18 cellular contexts compared by ENCODE assay signal in genomic region chr10:4012848-4013247, GRCh38.
"Had no signal": no experiment of that assay in that cellular context is flagged by ENCODE, and none has a peak within 500 bp of the region (broad histone marks: within the 10 kb centered on the region; RNA-seq: fewer than 3 reads in every experiment).

No MANE protein-coding gene starts in this region.

- FAIRE-seq: keratinocyte, pancreas had no signal

- H3K36me3 ChIP-seq: left ventricle myocardium inferior, lower lobe of right lung, pancreas, tibial nerve, upper lobe of right lung, vagina had no signal

- H3K36me3 Mint-ChIP-seq: immature natural killer cell, memory B cell, mesothelial cell of epicardium had no signal

- ATAC-seq: foreskin keratinocyte, pancreas had no signal

- H3K27ac Mint-ChIP-seq: dendritic cell treated with granulocyte-macrophage colony-stimulating factor and Interleukin-4, amounts not matched to agents 40 ng/mL and 50 ng/mL, for 4 days; immature natural killer cell; mesothelial cell of epicardium; nephron; progenitor cell of endocrine pancreas had no signal

- H3K9me3 Mint-ChIP-seq: immature natural killer cell; memory B cell; nephron; stimulated activated naive CD8-positive, alpha-beta T cell treated with anti-CD3 and anti-CD28 coated beads, Interleukin-15, amount 100 ng/mL, for 72 hours had no signal

- H3K9me3 ChIP-seq: left ventricle myocardium inferior, lower lobe of right lung, pancreas, testis, tibial nerve, upper lobe of right lung, vagina had no signal

- H3K4me1 ChIP-seq: foreskin keratinocyte, pancreas, testis, tibial nerve, upper lobe of right lung, vagina had no signal

- H3K4me2 ChIP-seq: smooth muscle cell had no signal

- H3K4me1 Mint-ChIP-seq: mesothelial cell of epicardium had no signal

- H3K27ac ChIP-seq: foreskin keratinocyte, left ventricle myocardium inferior, lower lobe of right lung, pancreas, testis, tibial nerve, upper lobe of right lung, vagina had no signal

- H3K4me3 Mint-ChIP-seq: dendritic cell treated with granulocyte-macrophage colony-stimulating factor and Interleukin-4, amounts not matched to agents 40 ng/mL and 50 ng/mL, for 4 days; mesothelial cell of epicardium; nephron had no signal

- H3K27me3 ChIP-seq: foreskin keratinocyte, pancreas, testis, tibial nerve, upper lobe of right lung, vagina had no signal

- DNase-seq: foreskin keratinocyte, left ventricle myocardium inferior, lower lobe of right lung, occipital lobe, pancreas, testis, upper lobe of right lung had no signal

- H3K4me3 ChIP-seq: lower lobe of right lung, pancreas, smooth muscle cell, testis, tibial nerve, upper lobe of right lung, vagina had no signal

- H3K27me3 Mint-ChIP-seq: memory B cell; stimulated activated naive CD8-positive, alpha-beta T cell treated with anti-CD3 and anti-CD28 coated beads, Interleukin-15, amount 100 ng/mL, for 72 hours had no signal
